19 cellular contexts compared by ENCODE assay signal in the genomic region with DNA sequence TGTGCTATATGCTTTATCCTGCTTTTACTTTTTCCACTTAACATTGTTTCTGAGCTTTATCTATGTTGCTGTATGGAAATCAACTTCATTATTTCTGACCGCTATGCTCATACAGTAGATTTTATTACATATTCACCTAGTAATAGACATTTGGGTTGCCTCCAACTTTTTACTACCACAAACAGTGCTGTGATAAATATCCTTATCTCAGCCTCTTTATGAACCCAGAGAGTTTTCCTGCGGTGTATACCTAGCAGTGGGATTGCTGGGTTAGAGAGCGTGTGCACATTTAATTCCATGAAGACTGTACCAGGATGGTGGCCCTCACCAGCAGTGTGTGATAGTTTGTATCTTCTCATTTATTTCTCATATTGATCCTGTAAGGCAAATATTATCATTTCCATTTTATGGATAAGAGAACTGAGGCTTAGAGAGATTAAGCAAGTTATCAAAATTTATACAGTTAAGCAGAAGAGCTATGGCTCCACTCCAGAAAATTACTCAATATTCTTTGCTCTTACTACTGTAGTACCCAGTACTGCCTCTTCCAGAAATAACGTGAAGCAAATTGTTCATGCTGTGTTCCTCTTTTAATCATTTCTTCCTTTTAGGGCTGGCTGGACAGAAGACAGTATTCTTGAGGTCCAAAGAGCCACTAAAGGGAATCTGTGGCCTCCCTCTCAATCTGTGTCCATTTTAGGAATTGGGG. TPM values are rescaled to one million over a fixed set of nuclear protein-coding genes. Genes with fewer than 3 reads are reported as not detected.
DNase-seq lines count a peak whose midpoint lies in the region; ATAC-seq and TF ChIP-seq lines count a peak whose summit lies in the region.
"Had no signal": no experiment of that assay in that cellular context is flagged by ENCODE, and none has a peak within 500 bp of the region (broad histone marks: within the 10 kb centered on the region; RNA-seq: fewer than 3 reads in every experiment).

No MANE protein-coding gene starts in this region.

- in situ Hi-C loops in gastrocnemius medialis (cut with MboI; ENCODE audit: low sequenced_read_pairs in 4 of 4), result loop anchor here in 2 of 4 donors (25.0 kb wide), 1 partner anchor 434 kb away; no protein-coding TSS in a partner anchor

- H3K36me3 ChIP-seq in left lung, result no peaks in the 10 kb centered on the region
- no peaks in the 10 kb centered on the region for H3K36me3 ChIP-seq in effector memory CD4-positive, alpha-beta T cell (ENCODE audit: control insufficient read depth, insufficient read depth, low read length)
- no peaks in the 10 kb centered on the region for H3K36me3 ChIP-seq in gastrocnemius medialis

- POLR2A ChIA-PET in GM10248 (lab: Yijun Ruan, JAX), result no interaction called here

- H3K27me3 ChIP-seq in left lung, result peaks cover 0 to 50% of the 10 kb centered on the region in 2 donors
- no peaks in the 10 kb centered on the region for H3K27me3 ChIP-seq in effector memory CD4-positive, alpha-beta T cell (replicated peaks; ENCODE audit: control insufficient read depth, insufficient read depth, low read length, poor library complexity, severe bottlenecking)
- peaks cover 0 to 10% (median 0%) of the 10 kb centered on the region in 3 donors for H3K27me3 ChIP-seq in gastrocnemius medialis

- H3K4me1 ChIP-seq in left lung (no peaks in the 10 kb centered on the region), gastrocnemius medialis (peaks cover 0 to 5% of the 10 kb centered on the region in 2 donors)
- no peaks in the 10 kb centered on the region for H3K4me1 ChIP-seq in effector memory CD4-positive, alpha-beta T cell (ENCODE audit: control insufficient read depth, insufficient read depth, low read length, poor library complexity, severe bottlenecking)

- no peak overlapping the region for H3K4me3 ChIP-seq in left lung
- H3K4me3 ChIP-seq in effector memory CD4-positive, alpha-beta T cell (ENCODE audit: insufficient read depth, low read depth, low read length, poor library complexity, severe bottlenecking), result no peak overlapping the region
- H3K4me3 ChIP-seq in gastrocnemius medialis, result no peak overlapping the region
- H3K4me3 ChIP-seq: K562 had no signal

- TF ChIP-seq POLR2A in gastrocnemius medialis (IDR thresholded peaks at IDR 0.05), result no peak

- TF ChIP-seq CTCF in left lung (IDR thresholded peaks at IDR 0.05) (no peak), GM10248 (IDR thresholded peaks at IDR 0.05; ENCODE audit: control extremely low read depth, extremely low read depth, low read depth, missing control alignments) (no peak), gastrocnemius medialis (IDR thresholded peaks at IDR 0.05 in 4 of 5, conservative IDR thresholded peaks at IDR 0.05 in 1 of 5) (no peak)

- intact Hi-C loops in left lung (cut with DNase I) (no loop called here), gastrocnemius medialis (cut with DNase I; ENCODE audit: low total_unique reads) (no loop called here)

- no peak overlapping the region for H3K27ac ChIP-seq in left lung
- no peak overlapping the region for H3K27ac ChIP-seq in effector memory CD4-positive, alpha-beta T cell (ENCODE audit: insufficient read depth, low read length, poor library complexity, severe bottlenecking)
- H3K27ac ChIP-seq in gastrocnemius medialis, result no peak overlapping the region

- ATAC-seq in left lung, result peak; percentile 45
- ATAC-seq in gastrocnemius medialis, result no peak
- ATAC-seq: K562 had no signal

- CTCF ChIA-PET in GM10248 (lab: Yijun Ruan, JAX), result interaction anchor here (0.7 to 1.1 kb wide), 3 partner anchors 12 to 76 kb away, joined by 3 read pairs; no protein-coding TSS in a partner anchor

- H3K9me3 ChIP-seq in left lung (no peaks in the 10 kb centered on the region), gastrocnemius medialis (no peaks in the 10 kb centered on the region)
- no peaks in the 10 kb centered on the region for H3K9me3 ChIP-seq in effector memory CD4-positive, alpha-beta T cell (ENCODE audit: control insufficient read depth, low read length)

- DNase-seq in SIG-M5 treated with dmso at 0.1 percent for 504 hours (lab: John Stamatoyannopoulos, UW; ENCODE audit: unreplicated experiment), result peak; percentile 42
- DNase-seq in SIG-M5 (lab: John Stamatoyannopoulos, UW), result no peak
- DNase-seq in amniotic epithelial cell (ENCODE audit: low read depth), result peak; percentile 60
- DNase-seq in left lung, result no peak
- no peak for DNase-seq in GM10248 (ENCODE audit: extremely low spot score)
- no peak for DNase-seq in effector memory CD4-positive, alpha-beta T cell
- no peak for DNase-seq in gastrocnemius medialis
- DNase-seq in NCI-H69 (lab: John Stamatoyannopoulos, UW), result no peak
- DNase-seq: 8988T, C1 segment of cervical spinal cord, GDM1, GOT3, NCI-H1436 treated with DMSO at 0.1 percent for 48 hours, NCI-H2029 treated with DMSO at 0.1 percent for 48 hours, NCI-H2171 treated with DMSO at 0.1 percent for 48 hours, NCI-H510A, RPMI8226 had no signal

RNA-seq across cellular contexts. Expression of gene CISTR, which starts 26.3 kb away (rescaled TPM):
- not detected for total RNA-seq in left lung
- total RNA-seq in gastrocnemius medialis, result not detected
- total RNA-seq: K562, SK-MEL-5 had no signal

RNA-seq across cellular contexts. Expression of gene CALCOCO1, which starts 50.8 kb away (rescaled TPM):
- 100 to 1,000 TPM in 1 of 2 donors, 10 to 100 TPM in 1; 74.8 to 186 TPM for total RNA-seq in left lung
- total RNA-seq in gastrocnemius medialis, result 100 to 1,000 TPM; 158 to 385 (median 239) TPM

Comparison
In these comparisons a context has a peak if more than half of its experiments do, and no peak if none do; other contexts are left out.
1. DNase-seq: peak in SIG-M5 treated with dmso at 0.1 percent for 504 hours (single experiment) and amniotic epithelial cell (single experiment); none in SIG-M5 (single experiment), left lung (0 of 2), GM10248 (single experiment), effector memory CD4-positive, alpha-beta T cell (0 of 3), gastrocnemius medialis (0 of 2) and NCI-H69 (single experiment).